In genomic region chr14:29085546-29085945, GRCh38 we compare ENCODE assay signal across 9 cellular contexts.
A peak's percentile ranks its signal among the peaks of the same experiment; 100 is the strongest.
DNase-seq lines count a peak whose midpoint lies in the region; ATAC-seq and TF ChIP-seq lines count a peak whose summit lies in the region.
"Had no signal": no experiment of that assay in that cellular context is flagged by ENCODE, and none has a peak within 500 bp of the region (broad histone marks: within the 10 kb centered on the region; RNA-seq: fewer than 3 reads in every experiment).

No MANE protein-coding gene starts in this region.

- H3K27me3 Mint-ChIP-seq in nephron progenitor cell (ENCODE audit: low read depth, poor library complexity): no peaks in the 10 kb centered on the region

- H3K4me3 ChIP-seq in cardiac fibroblast (replicated peaks in 1 of 2; ENCODE audit: low read depth in 2 of 2, low read length in 2 of 2): no peak overlapping the region
- no peak overlapping the region for H3K4me3 ChIP-seq in gastrocnemius medialis

- in situ Hi-C loops in KBM-7 (cut with MboI; ENCODE audit: low pct_unique_long_range_greater_than_20kb, low sequenced_read_pairs) (no loop called here), gastrocnemius medialis (cut with MboI; ENCODE audit: low sequenced_read_pairs in 4 of 4) (no loop called here), GM13977 (cut with MboI; ENCODE audit: low pct_unique_long_range_greater_than_20kb, low sequenced_read_pairs, unreplicated experiment) (no loop called here)

- ATAC-seq in gastrocnemius medialis (no peak), GM21576 (IDR thresholded peaks at IDR 0.05; ENCODE audit: unreplicated experiment) (no peak)
- no peak for ATAC-seq in stimulated activated naive CD8-positive, alpha-beta T cell treated with anti-CD3 and anti-CD28 coated beads, Interleukin-15, Interleukin-2, amounts not matched to agents 100 U/mL and 50 U/mL, for 24 hours

- H3K27me3 ChIP-seq in gastrocnemius medialis: no peaks in the 10 kb centered on the region

- H3K9me3 Mint-ChIP-seq in nephron progenitor cell: peaks cover 3% of the 10 kb centered on the region

- TF ChIP-seq CTCF in GM12872 (IDR thresholded peaks at IDR 0.05; ENCODE audit: insufficient read depth, low read depth, low read length) (peak; percentile 40; the same call in 1 of the 3 replicates), cardiac fibroblast (IDR thresholded peaks at IDR 0.05; ENCODE audit: low read depth, low read length) (peak; percentile 71), nephron progenitor cell (IDR thresholded peaks at IDR 0.05) (peak; percentile 54), gastrocnemius medialis (IDR thresholded peaks at IDR 0.05 in 4 of 5, conservative IDR thresholded peaks at IDR 0.05 in 1 of 5) (no peak), GM13977 (IDR thresholded peaks at IDR 0.05; ENCODE audit: extremely low read depth, insufficient read depth, missing control alignments) (no peak)

- intact Hi-C loops in gastrocnemius medialis (cut with DNase I; ENCODE audit: low total_unique reads): no loop called here

- no peak overlapping the region for H3K4me3 Mint-ChIP-seq in nephron progenitor cell

- H3K36me3 ChIP-seq in gastrocnemius medialis: no peaks in the 10 kb centered on the region

- no peak for TF ChIP-seq POLR2A in gastrocnemius medialis (IDR thresholded peaks at IDR 0.05)

- H3K9me3 ChIP-seq in gastrocnemius medialis: no peaks in the 10 kb centered on the region

- no peak overlapping the region for H3K27ac Mint-ChIP-seq in nephron progenitor cell

- H3K4me1 Mint-ChIP-seq in nephron progenitor cell: no peaks in the 10 kb centered on the region

- H3K36me3 Mint-ChIP-seq in nephron progenitor cell (ENCODE audit: low read depth): no peaks in the 10 kb centered on the region

- peak; percentile 6 for DNase-seq in KBM-7
- DNase-seq in cardiac fibroblast (ENCODE audit: low read depth in 2 of 2): peak; percentile 10 to 32
- no peak for DNase-seq in nephron progenitor cell
- DNase-seq in gastrocnemius medialis: no peak
- no peak for DNase-seq in stimulated activated naive CD8-positive, alpha-beta T cell treated with anti-CD3 and anti-CD28 coated beads, Interleukin-15, Interleukin-2, amounts not matched to agents 100 U/mL and 50 U/mL, for 24 hours
- DNase-seq in GM13977 (ENCODE audit: low spot score): no peak
- DNase-seq: substantia nigra had no signal

- H3K27ac ChIP-seq in gastrocnemius medialis: no peak overlapping the region

- no peaks in the 10 kb centered on the region for H3K4me1 ChIP-seq in gastrocnemius medialis

Comparison
In these comparisons a context has a peak if more than half of its experiments do, and no peak if none do; other contexts are left out.
1. CTCF ChIP-seq: peak in GM12872 (single experiment), cardiac fibroblast (single experiment) and nephron progenitor cell (single experiment); none in gastrocnemius medialis (0 of 5) and GM13977 (single experiment).
2. DNase-seq: peak in KBM-7 (single experiment) and cardiac fibroblast (2 of 2); none in nephron progenitor cell (single experiment), gastrocnemius medialis (0 of 2), stimulated activated naive CD8-positive, alpha-beta T cell treated with anti-CD3 and anti-CD28 coated beads, Interleukin-15, Interleukin-2, amounts not matched to agents 100 U/mL and 50 U/mL, for 24 hours (single experiment) and GM13977 (single experiment).